ENCODE assay signal across 20 cellular contexts in the genomic region with DNA sequence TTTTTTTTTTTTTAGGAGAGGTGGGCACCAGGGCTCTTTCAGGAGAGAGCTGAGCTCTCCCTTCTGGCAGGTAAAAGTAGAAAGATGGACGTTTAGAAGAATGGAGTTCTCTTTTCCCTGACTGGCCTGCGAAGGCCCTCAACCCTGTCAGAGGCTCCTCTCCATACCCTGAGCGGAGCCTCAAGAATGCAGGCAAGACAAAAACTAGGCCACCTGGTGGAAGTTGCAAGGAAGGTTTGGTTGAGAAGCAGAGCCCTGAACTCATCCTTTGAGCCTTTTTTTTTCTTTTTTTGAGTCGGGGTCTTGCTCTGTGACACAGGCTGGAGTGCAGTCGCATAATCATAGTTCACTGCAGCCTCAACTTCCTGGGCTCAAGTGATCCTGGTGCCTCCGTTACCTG. TPM values are rescaled to one million over a fixed set of nuclear protein-coding genes. Genes with fewer than 3 reads are reported as not detected.
DNase-seq lines count a peak whose midpoint lies in the region; ATAC-seq, FAIRE-seq and TF ChIP-seq lines count a peak whose summit lies in the region.
"Had no signal": no experiment of that assay in that cellular context is flagged by ENCODE, and none has a peak within 500 bp of the region (broad histone marks: within the 10 kb centered on the region; RNA-seq: fewer than 3 reads in every experiment).

No MANE protein-coding gene starts in this region.

- DNase-seq in ELF-1 (ENCODE audit: low read depth, low spot score) (peak; percentile 46), HFFc6 (no peak), K562 (ENCODE audit: extremely low read depth in 1 of 4, low spot score in 3 of 4) (peak; percentile 32 to 38 (median 34)), NOMO-1 treated with dmso at 0.1 percent for 144 hours (lab: John Stamatoyannopoulos, UW; ENCODE audit: unreplicated experiment) (no peak), gastrocnemius medialis (no peak), hippocampal formation (lab: John Stamatoyannopoulos, UW) (no peak), NCI-H1436 (lab: John Stamatoyannopoulos, UW) (no peak)
- DNase-seq: adrenal gland; caudate nucleus; effector memory CD4-positive, alpha-beta T cell; GF-D8; left ventricle myocardium inferior; NCI-H1436 treated with DMSO at 0.1 percent for 48 hours; Right ventricle myocardium superior had no signal

- ATAC-seq in K562 (peak; percentile 41; the same call in 1 of the 3 replicates), gastrocnemius medialis (no peak)
- ATAC-seq: activated CD4-positive, CD25-positive, alpha-beta regulatory T cell treated with anti-CD3 and anti-CD28 coated beads, Interleukin-2, amount 50 U/mL, for 24 hours; sciatic nerve had no signal

- no peak overlapping the region for H3K4me2 ChIP-seq in K562 (ENCODE audit: insufficient read depth, low read length)
- H3K4me2 ChIP-seq: KMS-11 had no signal

- 0 out of 2 replicates have a peak, but pooled peaks have one; percentile 21 for TF ChIP-seq CTCF in HFFc6 (IDR thresholded peaks at IDR 0.05)
- peak in 2 of 3 experiments; percentile 29 to 53; a peak in 4 of 6 replicates for TF ChIP-seq CTCF in K562 (IDR thresholded peaks at IDR 0.05 in 2 of 3, conservative IDR thresholded peaks at IDR 0.05 in 1 of 3; ENCODE audit: insufficient read depth in 2 of 3, low read depth in 1 of 3, low read length in 3 of 3)
- TF ChIP-seq CTCF in nephron (IDR thresholded peaks at IDR 0.05; ENCODE audit: unreplicated experiment in 3 of 3), result peak; percentile 21 to 32 (median 21)
- no peak for TF ChIP-seq CTCF in gastrocnemius medialis (IDR thresholded peaks at IDR 0.05 in 4 of 5, conservative IDR thresholded peaks at IDR 0.05 in 1 of 5)

- no peak overlapping the region for H3K27ac Mint-ChIP-seq in HFFc6
- H3K27ac Mint-ChIP-seq in nephron, result no peak overlapping the region

- no peaks in the 10 kb centered on the region for H3K9me1 ChIP-seq in K562 (ENCODE audit: control insufficient read depth, insufficient read depth, low read length)

- peaks cover 0 to 20% of the 10 kb centered on the region in 2 experiments; a peak in 3 of 5 replicates for H3K4me1 ChIP-seq in K562 (replicated peaks in 1 of 2; ENCODE audit: control insufficient read depth in 2 of 2, insufficient read depth in 2 of 2, low read length in 2 of 2)
- no peaks in the 10 kb centered on the region for H3K4me1 ChIP-seq in gastrocnemius medialis
- H3K4me1 ChIP-seq: adrenal gland had no signal

- no peaks in the 10 kb centered on the region for H3K9me3 ChIP-seq in K562 (replicated peaks; ENCODE audit: control insufficient read depth, insufficient read depth, low read depth, low read length)
- H3K9me3 ChIP-seq in gastrocnemius medialis, result no peaks in the 10 kb centered on the region
- H3K9me3 ChIP-seq: adrenal gland, left ventricle myocardium inferior had no signal

- no peaks in the 10 kb centered on the region for H4K20me1 ChIP-seq in K562 (replicated peaks; ENCODE audit: control insufficient read depth, insufficient read depth, low read length)

- H2AFZ ChIP-seq in K562 (ENCODE audit: low read depth, low read length), result no peak overlapping the region

- peak in 1 of 2 experiments; percentile 13; a peak in 1 of 4 replicates for TF ChIP-seq RAD21 in K562 (CRISPR knock-in tag; conservative IDR thresholded peaks at IDR 0.05 in 1 of 2, IDR thresholded peaks at IDR 0.05 in 1 of 2)

- no peak overlapping the region for H3K9ac ChIP-seq in K562 (ENCODE audit: insufficient read depth in 1 of 2, low read depth in 2 of 2, low read length in 2 of 2)
- H3K9ac ChIP-seq: KMS-11 had no signal

- no peaks in the 10 kb centered on the region for H3K79me2 ChIP-seq in K562 (ENCODE audit: control insufficient read depth, insufficient read depth, low read length)

- no peak for FAIRE-seq in K562 (lab: Jason Lieb, UNC)

- TF ChIP-seq POLR2A in K562 (conservative IDR thresholded peaks at IDR 0.05) (no peak), gastrocnemius medialis (IDR thresholded peaks at IDR 0.05) (no peak)

- no peak for TF ChIP-seq EP300 in K562 (IDR thresholded peaks at IDR 0.05; ENCODE audit: low read length)

- CTCF ChIA-PET in K562 (lab: Yijun Ruan, JAX; ENCODE audit: low intra/inter-chr PET ratio), result no interaction called here

- H3K4me3 Mint-ChIP-seq in HFFc6 (no peak overlapping the region), nephron (no peak overlapping the region)

- intact Hi-C loops in K562 (cut with micrococcal nuclease), result no loop called here
- intact Hi-C loops in gastrocnemius medialis (cut with DNase I; ENCODE audit: low total_unique reads), result no loop called here

- POLR2A ChIA-PET in K562 (lab: Yijun Ruan, JAX), result interaction anchor here (0.6 kb wide), 2 partner anchors 37 to 66 kb away, joined by 3 to 5 read pairs; no protein-coding TSS in a partner anchor

- 11% methylated on average over 6 of the region's 6 CpGs for WGBS in K562 (ENCODE audit: insufficient coverage, low coverage, missing lambda C conversion rate)

- no peaks in the 10 kb centered on the region for H3K4me1 Mint-ChIP-seq in HFFc6 (ENCODE audit: low read depth)
- H3K4me1 Mint-ChIP-seq in nephron, result peaks cover 11% of the 10 kb centered on the region

- no peaks in the 10 kb centered on the region for H3K9me3 Mint-ChIP-seq in HFFc6
- no peaks in the 10 kb centered on the region for H3K9me3 Mint-ChIP-seq in nephron

- BruUV-seq in K562 (replicated peaks; lab: Mats Ljungman, UMichigan), result no TSS peak

- H3K27ac ChIP-seq in K562 (ENCODE audit: extremely low read depth, low read depth, low read length), result no peak overlapping the region
- no peak overlapping the region for H3K27ac ChIP-seq in gastrocnemius medialis
- H3K27ac ChIP-seq: adrenal gland, KMS-11, left ventricle myocardium inferior had no signal

- peaks cover 28% of the 10 kb centered on the region for H3K27me3 Mint-ChIP-seq in HFFc6 (ENCODE audit: insufficient read depth)
- peaks cover 35% of the 10 kb centered on the region for H3K27me3 Mint-ChIP-seq in nephron (ENCODE audit: low read depth)

- H3K36me3 ChIP-seq in K562 (ENCODE audit: control insufficient read depth, insufficient read depth, low read length), result no peaks in the 10 kb centered on the region
- no peaks in the 10 kb centered on the region for H3K36me3 ChIP-seq in gastrocnemius medialis
- H3K36me3 ChIP-seq: adrenal gland, left ventricle myocardium inferior had no signal

- H3K36me3 Mint-ChIP-seq in HFFc6 (ENCODE audit: low read depth) (no peaks in the 10 kb centered on the region), nephron (ENCODE audit: low read depth) (no peaks in the 10 kb centered on the region)

- in situ Hi-C loops in K562 (cut with MboI), result no loop called here
- in situ Hi-C loops in gastrocnemius medialis (cut with MboI; ENCODE audit: low sequenced_read_pairs in 4 of 4), result no loop called here

- H3K4me3 ChIP-seq in K562 (no peak overlapping the region), gastrocnemius medialis (no peak overlapping the region)
- H3K4me3 ChIP-seq: adrenal gland, left ventricle myocardium inferior had no signal

- H3K27me3 ChIP-seq in K562 (ENCODE audit: control insufficient read depth in 2 of 2, insufficient read depth in 2 of 2, low read length in 2 of 2) (peaks cover 4 to 38% of the 10 kb centered on the region in 2 experiments; a peak in 3 of 5 replicates), gastrocnemius medialis (peaks cover 0 to 15% (median 12%) of the 10 kb centered on the region in 3 donors)

RNA-seq across cellular contexts. Expression of a gene that starts 1.4 kb away (rescaled TPM):
- total RNA-seq in HFFc6 (2021; fragmentation: NEBNext Ultra II Directional; extraction: Animal tissue kit (Norgen Biotek cat#: 25700)), result not detected
- not detected in 2 replicates for total RNA-seq in K562 (2011; cell fraction: chromatin; rRNA removed; ENCODE audit: low replicate concordance)
- total RNA-seq in K562 (2011; cell fraction: nucleolus; rRNA removed), result not detected in 2 replicates
- total RNA-seq in K562 (2011; cell fraction: nucleoplasm; rRNA removed), result not detected in 2 replicates
- total RNA-seq in K562 (2014; rRNA removed), result not detected in 2 replicates
- total RNA-seq in K562 (2014; rRNA removed; fragmentation: Illumina TruSeq; extraction: Trizol), result not detected in 2 replicates
- total RNA-seq in K562 (2015; rRNA removed; fragmentation: Illumina TruSeq; extraction: Trizol), result not detected in 2 replicates
- total RNA-seq in K562 (2021), result not detected in 2 replicates
- not detected in 2 replicates for polyA plus RNA-seq in K562 (2011; rRNA removed)
- polyA plus RNA-seq in K562 (2011; cell fraction: cytosol; rRNA removed), result not detected in 2 replicates
- not detected in 2 replicates for polyA plus RNA-seq in K562 (2011; cell fraction: nucleus; rRNA removed)
- polyA plus RNA-seq in K562 (2012), result 0.07 TPM in 1 of 2 replicates, not detected in the other
- not detected in 2 replicates for polyA plus RNA-seq in K562 (2014; fragmentation: Illumina TruSeq; extraction: Trizol)
- polyA plus RNA-seq in K562 (2014; fragmentation: Nextera tagmentation; extraction: Ambion mirVana), result not detected
- polyA plus RNA-seq in K562 (2014; rRNA removed), result not detected in 2 replicates
- not detected in 2 replicates for polyA minus RNA-seq in K562 (2011; rRNA and poly(A)+ RNA removed)
- polyA minus RNA-seq in K562 (2011; cell fraction: cytosol; rRNA and poly(A)+ RNA removed), result not detected in 2 replicates
- polyA minus RNA-seq in K562 (2011; cell fraction: nucleus; rRNA and poly(A)+ RNA removed), result not detected in 2 replicates
- not detected for total RNA-seq in gastrocnemius medialis
- total RNA-seq: adrenal gland; left ventricle myocardium inferior; osteocyte; Right ventricle myocardium superior; sciatic nerve; T-helper 2 cell treated with Interferon-gamma antibody and Interleukin-4, amounts not matched to agents 100 ng/mL and 5 ng/mL, for 36 hours had no signal
- polyA plus RNA-seq: adrenal gland had no signal

RNA-seq across cellular contexts. Expression of a gene that starts 4.2 kb away (rescaled TPM):
- total RNA-seq in HFFc6 (2021; fragmentation: NEBNext Ultra II Directional; extraction: Animal tissue kit (Norgen Biotek cat#: 25700)), result not detected
- total RNA-seq in K562 (2011; cell fraction: chromatin; rRNA removed; ENCODE audit: low replicate concordance), result 0.14 TPM in 1 of 2 replicates, not detected in the other
- total RNA-seq in K562 (2011; cell fraction: nucleolus; rRNA removed), result not detected in 2 replicates
- total RNA-seq in K562 (2011; cell fraction: nucleoplasm; rRNA removed), result not detected in 2 replicates
- total RNA-seq in K562 (2014; rRNA removed), result not detected in 2 replicates
- not detected in 2 replicates for total RNA-seq in K562 (2014; rRNA removed; fragmentation: Illumina TruSeq; extraction: Trizol)
- not detected in 2 replicates for total RNA-seq in K562 (2015; rRNA removed; fragmentation: Illumina TruSeq; extraction: Trizol)
- total RNA-seq in K562 (2021), result not detected in 2 replicates
- not detected in 2 replicates for polyA plus RNA-seq in K562 (2011; rRNA removed)
- polyA plus RNA-seq in K562 (2011; cell fraction: cytosol; rRNA removed), result not detected in 2 replicates
- not detected in 2 replicates for polyA plus RNA-seq in K562 (2011; cell fraction: nucleus; rRNA removed)
- not detected in 2 replicates for polyA plus RNA-seq in K562 (2012)
- polyA plus RNA-seq in K562 (2014; fragmentation: Illumina TruSeq; extraction: Trizol), result not detected in 2 replicates
- not detected for polyA plus RNA-seq in K562 (2014; fragmentation: Nextera tagmentation; extraction: Ambion mirVana)
- 0.04 TPM in 1 of 2 replicates, not detected in the other for polyA plus RNA-seq in K562 (2014; rRNA removed)
- not detected in 2 replicates for polyA minus RNA-seq in K562 (2011; rRNA and poly(A)+ RNA removed)
- not detected in 2 replicates for polyA minus RNA-seq in K562 (2011; cell fraction: cytosol; rRNA and poly(A)+ RNA removed)
- not detected in 2 replicates for polyA minus RNA-seq in K562 (2011; cell fraction: nucleus; rRNA and poly(A)+ RNA removed)
- under 1 TPM in 1 of 4 donors, not detected in 3; 0.78 TPM for total RNA-seq in gastrocnemius medialis
- total RNA-seq: left ventricle myocardium inferior; osteocyte; sciatic nerve; T-helper 2 cell treated with Interferon-gamma antibody and Interleukin-4, amounts not matched to agents 100 ng/mL and 5 ng/mL, for 36 hours had no signal

Comparison
In these comparisons a context has a peak if more than half of its experiments do, and no peak if none do; other contexts are left out.
1. DNase-seq: peak in ELF-1 (single experiment) and K562 (4 of 4); none in HFFc6 (single experiment), NOMO-1 treated with dmso at 0.1 percent for 144 hours (single experiment), gastrocnemius medialis (0 of 2), hippocampal formation (0 of 2) and NCI-H1436 (single experiment).
2. CTCF ChIP-seq: peak in HFFc6 (single experiment), K562 (2 of 3) and nephron (3 of 3); none in gastrocnemius medialis (0 of 5).